In the genomic region with DNA sequence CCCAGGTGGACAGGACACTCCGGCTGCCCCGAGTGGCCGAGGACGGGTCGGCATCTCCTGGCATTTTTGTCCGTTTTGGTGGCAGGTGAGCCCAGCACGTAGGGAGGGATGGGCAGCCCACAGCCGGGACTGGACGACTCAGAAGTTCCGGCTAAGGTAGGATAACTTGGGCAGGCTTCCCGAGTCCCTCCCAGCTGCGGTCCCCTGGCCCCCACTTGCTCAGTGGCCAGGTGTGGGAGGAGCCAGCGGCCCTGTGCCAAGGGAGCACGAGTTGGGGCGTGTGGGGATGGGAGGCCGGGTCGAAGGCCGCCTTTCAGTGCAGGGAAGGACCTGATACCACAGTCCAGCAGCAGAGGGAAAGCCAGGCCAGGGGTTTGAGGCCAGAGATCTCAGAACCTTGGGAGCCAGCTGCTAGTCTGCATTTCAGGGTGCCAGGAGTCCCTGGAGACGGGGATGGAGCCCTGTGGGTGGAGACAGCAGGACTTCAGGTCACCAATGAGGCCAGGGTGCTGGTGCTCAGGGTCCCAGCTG, we compare ENCODE assay signal across 28 cellular contexts.
"Had no signal": no experiment of that assay in that cellular context is flagged by ENCODE, and none has a peak within 500 bp of the region (broad histone marks: within the 10 kb centered on the region; RNA-seq: fewer than 3 reads in every experiment).

No MANE protein-coding gene starts in this region.

- H3K4me3 Mint-ChIP-seq: activated CD4-positive, alpha-beta memory T cell treated with anti-CD3 and anti-CD28 coated beads, Interleukin-2, amount 10 ng/mL, durations not matched to agents 7 days and 5 days; activated CD4-positive, alpha-beta T cell treated with anti-CD3 and anti-CD28 coated beads, Interleukin-2, amount 10 ng/mL, durations not matched to agents 7 days and 5 days; activated T-cell treated with anti-CD3 and anti-CD28 coated beads, Interleukin-2, amount 50 U/mL, for 24 hours; endodermal cell; nephron; stimulated activated memory B cell treated with anti-CD40 and anti-IgM and Interleukin-4, amounts not matched to agents 10 μg/mL and 1 μg/mL and 100 μg/mL, for 72 hours; stimulated activated naive CD8-positive, alpha-beta T cell treated with anti-CD3 and anti-CD28 coated beads, Interleukin-15, amount 100 ng/mL, for 72 hours; T-helper 17 cell had no signal

- H3K9me3 Mint-ChIP-seq: activated CD4-positive, alpha-beta memory T cell treated with anti-CD3 and anti-CD28 coated beads, Interleukin-2, amount 10 ng/mL, durations not matched to agents 7 days and 5 days; activated CD4-positive, alpha-beta T cell treated with anti-CD3 and anti-CD28 coated beads, Interleukin-2, amount 10 ng/mL, durations not matched to agents 7 days and 5 days; activated T-cell treated with anti-CD3 and anti-CD28 coated beads, Interleukin-2, amount 50 U/mL, for 24 hours; endodermal cell; nephron; stimulated activated memory B cell treated with anti-CD40 and anti-IgM and Interleukin-4, amounts not matched to agents 10 μg/mL and 1 μg/mL and 100 μg/mL, for 72 hours; stimulated activated naive CD8-positive, alpha-beta T cell treated with anti-CD3 and anti-CD28 coated beads, Interleukin-15, amount 100 ng/mL, for 72 hours had no signal

- H3K9me3 ChIP-seq: psoas muscle, thyroid gland, upper lobe of right lung had no signal

- H2AFZ ChIP-seq: parathyroid adenoma had no signal

- H3K4me1 Mint-ChIP-seq: nephron had no signal

- FAIRE-seq: astrocyte had no signal

- H3K9ac ChIP-seq: parathyroid adenoma had no signal

- H3K4me1 ChIP-seq: parathyroid adenoma had no signal

- H3K27me3 Mint-ChIP-seq: activated CD4-positive, alpha-beta memory T cell treated with anti-CD3 and anti-CD28 coated beads, Interleukin-2, amount 10 ng/mL, durations not matched to agents 7 days and 5 days; activated CD4-positive, alpha-beta T cell treated with anti-CD3 and anti-CD28 coated beads, Interleukin-2, amount 10 ng/mL, durations not matched to agents 7 days and 5 days; activated T-cell treated with anti-CD3 and anti-CD28 coated beads, Interleukin-2, amount 50 U/mL, for 24 hours; stimulated activated memory B cell treated with anti-CD40 and anti-IgM and Interleukin-4, amounts not matched to agents 10 μg/mL and 1 μg/mL and 100 μg/mL, for 72 hours; stimulated activated naive CD8-positive, alpha-beta T cell treated with anti-CD3 and anti-CD28 coated beads, Interleukin-15, amount 100 ng/mL, for 72 hours; T-helper 17 cell had no signal

- H3K27ac ChIP-seq: brain microvascular endothelial cell, parathyroid adenoma, psoas muscle, thyroid gland, upper lobe of right lung had no signal

- H3K4me3 ChIP-seq: psoas muscle, thyroid gland, upper lobe of right lung had no signal

- DNase-seq: activated CD4-positive, alpha-beta memory T cell treated with anti-CD3 and anti-CD28 coated beads, Interleukin-2, amount 10 ng/mL, durations not matched to agents 7 days and 5 days; activated CD4-positive, alpha-beta T cell treated with anti-CD3 and anti-CD28 coated beads for 1 hour; activated CD4-positive, alpha-beta T cell treated with anti-CD3 and anti-CD28 coated beads, Interleukin-2, amount 10 ng/mL, durations not matched to agents 7 days and 5 days; activated CD8-positive, alpha-beta memory T cell treated with anti-CD3 and anti-CD28 coated beads, Interleukin-2, amount 50 U/mL, for 48 hours; activated gamma-delta T cell treated with Interleukin-2 at 50 U/mL for 16 hours; activated naive CD4-positive, alpha-beta T cell treated with anti-CD3 and anti-CD28 coated beads, Interleukin-2, amount 50 U/mL, for 16 hours; activated T-cell treated with anti-CD3 and anti-CD28 coated beads, Interleukin-2, amount 50 U/mL, for 24 hours; amniotic stem cell; brain microvascular endothelial cell; caudate nucleus; endodermal cell; foreskin fibroblast; left ventricle myocardium superior; nucleus accumbens; stimulated activated CD4-positive, alpha-beta T cell treated with anti-CD3 and anti-CD28 coated beads, Interleukin-4, amount 100 ng/mL, for 4 hours; stimulated activated CD8-positive, alpha-beta memory T cell treated with anti-CD3 and anti-CD28 coated beads, Interleukin-4, amount 100 ng/mL, for 48 hours; stimulated activated naive CD8-positive, alpha-beta T cell treated with anti-CD3 and anti-CD28 coated beads, Interleukin-15, amount 100 ng/mL, for 72 hours; T-helper 17 cell; T1000; thyroid gland; upper lobe of right lung had no signal

- H3K27ac Mint-ChIP-seq: activated CD4-positive, alpha-beta memory T cell treated with anti-CD3 and anti-CD28 coated beads, Interleukin-2, amount 10 ng/mL, durations not matched to agents 7 days and 5 days; activated T-cell treated with anti-CD3 and anti-CD28 coated beads, Interleukin-2, amount 50 U/mL, for 24 hours; endodermal cell; nephron; stimulated activated memory B cell treated with anti-CD40 and anti-IgM and Interleukin-4, amounts not matched to agents 10 μg/mL and 1 μg/mL and 100 μg/mL, for 72 hours; stimulated activated naive CD8-positive, alpha-beta T cell treated with anti-CD3 and anti-CD28 coated beads, Interleukin-15, amount 100 ng/mL, for 72 hours; T-helper 17 cell had no signal

- ATAC-seq: esophagus mucosa; left ventricle myocardium superior; psoas muscle; SK-N-SH treated with all-trans-retinoic acid at 6 μM for 48 hours; stimulated activated memory B cell treated with anti-CD40 and anti-IgM and Interleukin-4, amounts not matched to agents 10 μg/mL and 1 μg/mL and 100 μg/mL, for 72 hours; stimulated activated naive CD8-positive, alpha-beta T cell treated with anti-CD3 and anti-CD28 coated beads, Interleukin-15, amount 100 ng/mL, for 72 hours; T-helper 17 cell; upper lobe of right lung had no signal

- H3K36me3 ChIP-seq: brain microvascular endothelial cell, thyroid gland, upper lobe of right lung had no signal

- H3K79me2 ChIP-seq: parathyroid adenoma had no signal

- H3K27me3 ChIP-seq: brain microvascular endothelial cell, thyroid gland, upper lobe of right lung had no signal

- H3K36me3 Mint-ChIP-seq: stimulated activated memory B cell treated with anti-CD40 and anti-IgM and Interleukin-4, amounts not matched to agents 10 μg/mL and 1 μg/mL and 100 μg/mL, for 72 hours had no signal
